ENCODE assay signal across 1 cellular context in the genomic region with DNA sequence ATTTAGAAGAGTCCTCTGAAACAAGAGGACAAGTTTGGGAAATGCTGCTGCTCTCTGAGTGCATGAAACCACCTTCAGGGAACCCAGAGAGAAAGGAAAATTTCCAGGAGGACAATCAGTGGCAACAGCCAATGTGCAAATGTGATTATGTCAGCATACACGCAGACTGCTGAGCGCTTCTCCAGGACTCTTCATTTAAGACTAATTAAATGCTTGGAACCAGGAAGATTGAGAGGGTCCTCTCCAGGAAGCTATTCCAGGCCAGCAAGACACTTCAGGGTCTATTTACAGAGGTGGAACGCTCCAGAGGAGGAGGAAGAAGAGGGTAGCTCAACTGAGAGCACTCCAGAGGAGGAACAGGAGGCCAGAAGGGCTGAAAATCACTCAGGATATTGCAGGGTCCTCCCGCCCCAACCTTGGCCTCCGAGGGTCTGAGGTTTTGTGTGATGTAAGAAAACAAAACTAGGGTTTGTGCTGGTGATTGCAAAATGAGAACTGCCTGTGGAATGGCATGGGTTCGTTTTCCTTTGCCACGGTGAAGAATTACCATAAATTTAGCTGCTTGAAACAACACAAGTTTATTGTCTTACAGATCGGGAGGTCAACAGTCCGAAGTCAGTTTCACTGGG.
TF ChIP-seq lines count a peak whose summit lies in the region.

No MANE protein-coding gene starts in this region.

TF ChIP-seq in GM23338, 12 proteins besides CTCF, POLR2A, EP300 and RAD21 (continued from another document):
- TF ChIP-seq, protein P1, sequence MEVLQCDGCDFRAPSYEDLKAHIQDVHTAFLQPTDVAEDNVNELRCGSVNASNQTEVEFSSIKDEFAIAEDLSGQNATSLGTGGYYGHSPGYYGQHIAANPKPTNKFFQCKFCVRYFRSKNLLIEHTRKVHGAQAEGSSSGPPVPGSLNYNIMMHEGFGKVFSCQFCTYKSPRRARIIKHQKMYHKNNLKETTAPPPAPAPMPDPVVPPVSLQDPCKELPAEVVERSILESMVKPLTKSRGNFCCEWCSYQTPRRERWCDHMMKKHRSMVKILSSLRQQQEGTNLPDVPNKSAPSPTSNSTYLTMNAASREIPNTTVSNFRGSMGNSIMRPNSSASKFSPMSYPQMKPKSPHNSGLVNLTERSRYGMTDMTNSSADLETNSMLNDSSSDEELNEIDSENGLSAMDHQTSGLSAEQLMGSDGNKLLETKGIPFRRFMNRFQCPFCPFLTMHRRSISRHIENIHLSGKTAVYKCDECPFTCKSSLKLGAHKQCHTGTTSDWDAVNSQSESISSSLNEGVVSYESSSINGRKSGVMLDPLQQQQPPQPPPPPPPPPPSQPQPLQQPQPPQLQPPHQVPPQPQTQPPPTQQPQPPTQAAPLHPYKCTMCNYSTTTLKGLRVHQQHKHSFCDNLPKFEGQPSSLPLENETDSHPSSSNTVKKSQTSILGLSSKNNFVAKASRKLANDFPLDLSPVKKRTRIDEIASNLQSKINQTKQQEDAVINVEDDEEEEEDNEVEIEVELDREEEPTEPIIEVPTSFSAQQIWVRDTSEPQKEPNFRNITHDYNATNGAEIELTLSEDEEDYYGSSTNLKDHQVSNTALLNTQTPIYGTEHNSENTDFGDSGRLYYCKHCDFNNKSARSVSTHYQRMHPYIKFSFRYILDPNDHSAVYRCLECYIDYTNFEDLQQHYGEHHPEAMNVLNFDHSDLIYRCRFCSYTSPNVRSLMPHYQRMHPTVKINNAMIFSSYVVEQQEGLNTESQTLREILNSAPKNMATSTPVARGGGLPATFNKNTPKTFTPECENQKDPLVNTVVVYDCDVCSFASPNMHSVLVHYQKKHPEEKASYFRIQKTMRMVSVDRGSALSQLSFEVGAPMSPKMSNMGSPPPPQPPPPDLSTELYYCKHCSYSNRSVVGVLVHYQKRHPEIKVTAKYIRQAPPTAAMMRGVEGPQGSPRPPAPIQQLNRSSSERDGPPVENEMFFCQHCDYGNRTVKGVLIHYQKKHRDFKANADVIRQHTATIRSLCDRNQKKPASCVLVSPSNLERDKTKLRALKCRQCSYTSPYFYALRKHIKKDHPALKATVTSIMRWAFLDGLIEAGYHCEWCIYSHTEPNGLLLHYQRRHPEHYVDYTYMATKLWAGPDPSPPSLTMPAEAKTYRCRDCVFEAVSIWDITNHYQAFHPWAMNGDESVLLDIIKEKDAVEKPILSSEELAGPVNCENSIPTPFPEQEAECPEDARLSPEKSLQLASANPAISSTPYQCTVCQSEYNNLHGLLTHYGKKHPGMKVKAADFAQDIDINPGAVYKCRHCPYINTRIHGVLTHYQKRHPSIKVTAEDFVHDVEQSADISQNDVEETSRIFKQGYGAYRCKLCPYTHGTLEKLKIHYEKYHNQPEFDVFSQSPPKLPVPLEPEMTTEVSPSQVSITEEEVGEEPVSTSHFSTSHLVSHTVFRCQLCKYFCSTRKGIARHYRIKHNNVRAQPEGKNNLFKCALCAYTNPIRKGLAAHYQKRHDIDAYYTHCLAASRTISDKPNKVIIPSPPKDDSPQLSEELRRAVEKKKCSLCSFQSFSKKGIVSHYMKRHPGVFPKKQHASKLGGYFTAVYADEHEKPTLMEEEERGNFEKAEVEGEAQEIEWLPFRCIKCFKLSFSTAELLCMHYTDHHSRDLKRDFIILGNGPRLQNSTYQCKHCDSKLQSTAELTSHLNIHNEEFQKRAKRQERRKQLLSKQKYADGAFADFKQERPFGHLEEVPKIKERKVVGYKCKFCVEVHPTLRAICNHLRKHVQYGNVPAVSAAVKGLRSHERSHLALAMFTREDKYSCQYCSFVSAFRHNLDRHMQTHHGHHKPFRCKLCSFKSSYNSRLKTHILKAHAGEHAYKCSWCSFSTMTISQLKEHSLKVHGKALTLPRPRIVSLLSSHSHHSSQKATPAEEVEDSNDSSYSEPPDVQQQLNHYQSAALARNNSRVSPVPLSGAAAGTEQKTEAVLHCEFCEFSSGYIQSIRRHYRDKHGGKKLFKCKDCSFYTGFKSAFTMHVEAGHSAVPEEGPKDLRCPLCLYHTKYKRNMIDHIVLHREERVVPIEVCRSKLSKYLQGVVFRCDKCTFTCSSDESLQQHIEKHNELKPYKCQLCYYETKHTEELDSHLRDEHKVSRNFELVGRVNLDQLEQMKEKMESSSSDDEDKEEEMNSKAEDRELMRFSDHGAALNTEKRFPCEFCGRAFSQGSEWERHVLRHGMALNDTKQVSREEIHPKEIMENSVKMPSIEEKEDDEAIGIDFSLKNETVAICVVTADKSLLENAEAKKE (CRISPR knock-in tag; IDR thresholded peaks at IDR 0.05) = no peak
- no peak for TF ChIP-seq ZNF114 (CRISPR knock-in tag; IDR thresholded peaks at IDR 0.05)
